Comparison of ENCODE assay signal across 8 cellular contexts in the genomic region with DNA sequence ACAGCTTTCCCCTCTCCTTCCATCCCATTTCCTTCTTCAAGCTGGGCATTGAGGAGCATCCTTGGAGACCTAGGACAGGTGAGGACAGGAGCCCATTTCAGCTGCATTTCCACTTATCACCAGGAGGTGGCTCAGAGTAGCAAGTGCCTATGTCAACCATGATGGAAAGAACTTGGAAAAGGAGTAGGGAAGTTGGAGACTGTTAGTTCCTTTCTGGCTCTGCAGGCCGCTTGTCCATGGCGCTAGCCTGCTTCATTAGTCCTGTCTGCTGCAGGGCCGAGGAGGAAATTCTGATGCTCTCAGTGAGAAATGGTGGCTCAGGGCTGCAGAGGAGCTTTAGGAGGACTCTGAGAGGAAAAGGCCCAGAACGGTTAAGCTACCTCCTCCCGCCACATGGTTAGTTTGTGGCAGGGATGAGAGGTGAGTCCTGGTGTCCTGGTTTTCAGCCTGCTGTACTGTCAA. TPM values are rescaled to one million over a fixed set of nuclear protein-coding genes. Genes with fewer than 3 reads are reported as not detected.
DNase-seq lines count a peak whose midpoint lies in the region; ATAC-seq and TF ChIP-seq lines count a peak whose summit lies in the region.

No MANE protein-coding gene starts in this region.

- no peaks in the 10 kb centered on the region for H3K36me3 ChIP-seq in fibroblast of lung (ENCODE audit: control insufficient read depth, insufficient read depth, low read length)

- no peaks in the 10 kb centered on the region for H4K20me1 ChIP-seq in fibroblast of lung (ENCODE audit: control insufficient read depth, extremely low read depth, insufficient read depth, low read length)

- H3K4me1 ChIP-seq in fibroblast of lung (ENCODE audit: control insufficient read depth, extremely low read depth, insufficient read depth, low read length), result peaks cover 2% of the 10 kb centered on the region

- no peak overlapping the region for H3K4me3 ChIP-seq in GM12864 (ENCODE audit: low read depth, low read length)
- no peak overlapping the region for H3K4me3 ChIP-seq in fibroblast of lung (replicated peaks in 1 of 4; ENCODE audit: control extremely low read depth in 1 of 4, insufficient read depth in 1 of 4, low read depth in 3 of 4, low read length in 4 of 4)

- no peaks in the 10 kb centered on the region for H3K9me3 ChIP-seq in fibroblast of lung (ENCODE audit: control insufficient read depth, insufficient read depth, low read depth, low read length)

- peak; percentile 18 for DNase-seq in GM12864 (ENCODE audit: low read depth)
- peak; percentile 26 for DNase-seq in NCI-H2227 treated with DMSO at 0.1 percent for 48 hours (lab: John Stamatoyannopoulos, UW)
- DNase-seq in activated T-cell treated with anti-CD3 and anti-CD28 coated beads for 4 hours, result peak; percentile 42
- peak; percentile 51 to 77 for DNase-seq in fibroblast of lung (ENCODE audit: low read depth in 2 of 2)
- peak; percentile 84 for DNase-seq in osteocyte (ENCODE audit: extremely low spot score, unreplicated experiment)
- no peak for DNase-seq in NCI-H446 treated with DMSO at 0.1 percent for 48 hours (lab: John Stamatoyannopoulos, UW)

- H3K9me3 Mint-ChIP-seq in osteocyte (ENCODE audit: unreplicated experiment), result no peaks in the 10 kb centered on the region

- H2AFZ ChIP-seq in fibroblast of lung (ENCODE audit: low read length), result no peak overlapping the region

- TF ChIP-seq CTCF in 22Rv1 (IDR thresholded peaks at IDR 0.05) (peak; percentile 81), GM12864 (IDR thresholded peaks at IDR 0.05; ENCODE audit: low read depth, low read length, missing control alignments) (peak; percentile 88), fibroblast of lung (conservative IDR thresholded peaks at IDR 0.05 in 1 of 2, IDR thresholded peaks at IDR 0.05 in 1 of 2; ENCODE audit: low read depth in 1 of 2, low read length in 2 of 2) (peak; percentile 89 to 96), osteocyte (IDR thresholded peaks at IDR 0.05) (peak; percentile 75)

- no peak overlapping the region for H3K4me3 Mint-ChIP-seq in osteocyte (ENCODE audit: unreplicated experiment)

- H3K27ac ChIP-seq in 22Rv1 (no peak overlapping the region), fibroblast of lung (ENCODE audit: insufficient read depth, low read length) (no peak overlapping the region)

- no peak for ATAC-seq in GM21723 (IDR thresholded peaks at IDR 0.05; ENCODE audit: unreplicated experiment)

- no peaks in the 10 kb centered on the region for H3K79me2 ChIP-seq in fibroblast of lung (ENCODE audit: control insufficient read depth, insufficient read depth, low read length)

- no peak overlapping the region for H3K4me2 ChIP-seq in fibroblast of lung (ENCODE audit: extremely low read depth, insufficient read depth, low read length)

- H3K4me1 Mint-ChIP-seq in osteocyte (ENCODE audit: unreplicated experiment), result no peaks in the 10 kb centered on the region

- peaks cover 19% of the 10 kb centered on the region for H3K27me3 Mint-ChIP-seq in osteocyte (ENCODE audit: unreplicated experiment)

- peaks cover 16% of the 10 kb centered on the region for H3K27me3 ChIP-seq in fibroblast of lung (ENCODE audit: control insufficient read depth, insufficient read depth, low read length)

- H3K27ac Mint-ChIP-seq in osteocyte (ENCODE audit: unreplicated experiment), result no peak overlapping the region

- H3K36me3 Mint-ChIP-seq in osteocyte (ENCODE audit: unreplicated experiment), result no peaks in the 10 kb centered on the region

- H3K9ac ChIP-seq in fibroblast of lung (ENCODE audit: insufficient read depth, low read length), result no peak overlapping the region

RNA-seq across cellular contexts. Expression of a gene that starts 7.0 kb away (rescaled TPM):
- total RNA-seq in fibroblast of lung (65.7 and 88.5 TPM in 2 replicates), osteocyte (147 and 153 TPM in 2 replicates)
- polyA plus RNA-seq in fibroblast of lung, result 103 and 108 TPM in 2 replicates
- polyA plus RNA-seq in fibroblast of lung (2012), result 138 and 164 TPM in 2 replicates
- polyA minus RNA-seq in fibroblast of lung (ENCODE audit: low replicate concordance), result 305 and 348 TPM in 2 replicates

RNA-seq across cellular contexts. Expression of a gene that starts 44.0 kb away (rescaled TPM):
- total RNA-seq in fibroblast of lung (121 and 152 TPM in 2 replicates), osteocyte (192 and 194 TPM in 2 replicates)
- 226 and 372 TPM in 2 replicates for polyA plus RNA-seq in fibroblast of lung
- 152 and 229 TPM in 2 replicates for polyA plus RNA-seq in fibroblast of lung (2012)
- polyA minus RNA-seq in fibroblast of lung (ENCODE audit: low replicate concordance), result 120 and 150 TPM in 2 replicates
